ENCODE assay signal across 11 cellular contexts in genomic region chr6:83847179-83847578, GRCh38. TPM values are rescaled to one million over a fixed set of nuclear protein-coding genes. Genes with fewer than 3 reads are reported as not detected.
DNase-seq lines count a peak whose midpoint lies in the region; ATAC-seq and TF ChIP-seq lines count a peak whose summit lies in the region.
"Had no signal": no experiment of that assay in that cellular context is flagged by ENCODE, and none has a peak within 500 bp of the region (broad histone marks: within the 10 kb centered on the region; RNA-seq: fewer than 3 reads in every experiment).

No MANE protein-coding gene starts in this region.

- TF ChIP-seq POLR2A in Peyer's patch (IDR thresholded peaks at IDR 0.05), result no peak

- no peaks in the 10 kb centered on the region for H3K27me3 ChIP-seq in Peyer's patch

- H3K27ac Mint-ChIP-seq in glutamatergic neuron (ENCODE audit: unreplicated experiment), result no peak overlapping the region

- H3K9me3 Mint-ChIP-seq in glutamatergic neuron (ENCODE audit: unreplicated experiment), result no peaks in the 10 kb centered on the region

- H3K27me3 Mint-ChIP-seq in glutamatergic neuron (ENCODE audit: unreplicated experiment), result no peaks in the 10 kb centered on the region

- ATAC-seq in GM19043 (IDR thresholded peaks at IDR 0.05; ENCODE audit: low read depth, unreplicated experiment) (peak; percentile 74), HG02642 (IDR thresholded peaks at IDR 0.05; ENCODE audit: poor library complexity, unreplicated experiment) (peak; percentile 71), HG03469 (IDR thresholded peaks at IDR 0.05; ENCODE audit: unreplicated experiment) (peak; percentile 92)
- ATAC-seq: HCT116 had no signal

- H3K4me3 Mint-ChIP-seq in glutamatergic neuron (ENCODE audit: unreplicated experiment), result no peak overlapping the region

- no peaks in the 10 kb centered on the region for H3K4me1 Mint-ChIP-seq in glutamatergic neuron (ENCODE audit: low read depth, unreplicated experiment)

- no peaks in the 10 kb centered on the region for H3K4me1 ChIP-seq in Peyer's patch

- no peaks in the 10 kb centered on the region for H3K36me3 ChIP-seq in Peyer's patch

- H3K4me3 ChIP-seq in GM12865 (ENCODE audit: low read depth, low read length) (no peak overlapping the region), Peyer's patch (no peak overlapping the region)

- no peaks in the 10 kb centered on the region for H3K36me3 Mint-ChIP-seq in glutamatergic neuron (ENCODE audit: unreplicated experiment)

- intact Hi-C loops in posterior cingulate gyrus (cut with DNase I), result no loop called here

- no peak overlapping the region for H3K27ac ChIP-seq in Peyer's patch

- DNase-seq in GM12865 (ENCODE audit: low read depth), result peak; percentile 49
- DNase-seq in glutamatergic neuron, result no peak
- no peak for DNase-seq in T-helper 2 cell
- DNase-seq in Peyer's patch, result no peak
- DNase-seq in posterior cingulate gyrus, result no peak
- DNase-seq: activated effector memory CD4-positive, alpha-beta T cell treated with anti-CD3 and anti-CD28 coated beads, Interleukin-2, amount 50 U/mL, for 16 hours had no signal

- no peaks in the 10 kb centered on the region for H3K9me3 ChIP-seq in Peyer's patch

- TF ChIP-seq CTCF in GM12865 (IDR thresholded peaks at IDR 0.05; ENCODE audit: insufficient read depth, low read depth, low read length, missing control alignments), result no peak
- no peak for TF ChIP-seq CTCF in glutamatergic neuron (IDR thresholded peaks at IDR 0.05; ENCODE audit: partially characterized antibody, unreplicated experiment)
- TF ChIP-seq CTCF in Peyer's patch (IDR thresholded peaks at IDR 0.05), result no peak

RNA-seq across cellular contexts. Expression of gene RIPPLY2, which starts 6.0 kb away (rescaled TPM):
- total RNA-seq in glutamatergic neuron (ENCODE audit: unreplicated experiment), result 4.9 TPM
- total RNA-seq in Peyer's patch, result not detected
- total RNA-seq: fibroblast of villous mesenchyme had no signal

RNA-seq across cellular contexts. Expression of gene CYB5R4, which starts 12.3 kb away (rescaled TPM):
- total RNA-seq in glutamatergic neuron (ENCODE audit: unreplicated experiment) (23.1 TPM), Peyer's patch (10 to 100 TPM in 2 of 4 donors, 1 to 10 TPM in 2; 5.3 to 16.5 (median 10.6) TPM)
